ENCODE assay signal across 8 cellular contexts in the genomic region with DNA sequence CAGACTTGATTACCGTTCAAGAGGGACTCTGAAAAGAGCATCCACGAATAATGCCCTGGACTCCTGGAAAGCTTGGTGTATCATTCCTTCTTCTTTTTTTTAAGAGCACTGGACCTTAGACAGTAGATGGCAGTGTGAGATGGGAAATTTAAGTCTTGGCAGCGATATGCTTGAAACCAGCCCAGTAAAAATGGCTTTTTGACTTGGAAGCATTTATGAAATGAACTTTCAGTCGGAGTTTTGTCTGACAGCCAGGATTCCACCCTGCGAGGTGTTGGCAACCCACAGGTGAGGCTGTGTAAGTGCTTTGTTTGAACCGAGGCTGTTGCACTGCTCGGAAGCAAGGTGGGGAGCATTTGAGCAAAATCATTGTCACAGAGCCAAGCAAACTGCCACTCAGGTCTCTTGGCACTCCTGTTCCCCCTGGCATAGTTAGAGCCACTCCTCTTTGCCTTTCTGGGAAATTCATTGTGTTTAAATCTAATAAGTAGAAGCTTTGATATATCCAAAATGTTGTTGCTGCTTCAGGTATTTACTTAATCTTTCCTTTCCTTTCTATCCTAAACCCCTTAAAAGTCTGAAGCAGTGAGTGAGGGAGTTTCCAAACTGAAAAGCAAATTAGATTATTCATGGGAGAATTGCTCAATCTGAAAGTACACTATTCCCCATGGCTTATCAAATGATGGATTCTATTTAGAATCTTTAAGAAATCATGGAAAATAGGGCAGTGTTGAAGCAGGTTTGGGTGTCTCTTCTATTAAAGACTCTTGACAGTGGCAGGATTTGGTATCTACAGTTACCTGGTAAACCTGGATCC.
DNase-seq lines count a peak whose midpoint lies in the region; ATAC-seq lines count a peak whose summit lies in the region.

No MANE protein-coding gene starts in this region.

- H3K27ac ChIP-seq in skeletal muscle tissue (ENCODE audit: low read depth, low read length): no peak overlapping the region

- H3K9me3 ChIP-seq in skeletal muscle tissue (ENCODE audit: control insufficient read depth in 3 of 3, low read length in 3 of 3): no peaks in the 10 kb centered on the region

- no peaks in the 10 kb centered on the region for H3K36me3 ChIP-seq in skeletal muscle tissue (ENCODE audit: control insufficient read depth in 3 of 3, insufficient read depth in 3 of 3, low read length in 3 of 3)

- ATAC-seq in HG02852 (IDR thresholded peaks at IDR 0.05; ENCODE audit: unreplicated experiment): no peak
- no peak for ATAC-seq in HG03095 (IDR thresholded peaks at IDR 0.05; ENCODE audit: unreplicated experiment)
- no peak for ATAC-seq in HG02588 (IDR thresholded peaks at IDR 0.05; ENCODE audit: unreplicated experiment)

- H3K27me3 ChIP-seq in skeletal muscle tissue (ENCODE audit: control insufficient read depth in 3 of 3, insufficient read depth in 3 of 3, low read length in 3 of 3): no peaks in the 10 kb centered on the region

- DNase-seq in COLO829 (ENCODE audit: low spot score) (peak; percentile 76), HuH-7.5 (ENCODE audit: low spot score) (peak; percentile 8), RPMI8226 (peak; percentile 67), globus pallidus (ENCODE audit: low spot score) (peak; percentile 11)

- H3K4me3 ChIP-seq in skeletal muscle tissue (ENCODE audit: low read length in 3 of 3): peak overlapping the region; percentile 36 to 69 (median 49)

- peaks cover 0 to 2% (median 0%) of the 10 kb centered on the region in 3 donors for H3K4me1 ChIP-seq in skeletal muscle tissue (ENCODE audit: control insufficient read depth in 3 of 3, insufficient read depth in 3 of 3, low read length in 3 of 3)

- H3K9ac ChIP-seq in skeletal muscle tissue (ENCODE audit: low read depth in 1 of 3, low read length in 3 of 3): peak overlapping the region in 2 of 3 donors; percentile 35 to 54

Comparison
In these comparisons a context has a peak if more than half of its experiments do, and no peak if none do; other contexts are left out.
1. DNase-seq: peak in every context shown above with its lines; median percentile 76 in COLO829; 67 in RPMI8226; 11 in globus pallidus; 8 in HuH-7.5.